Comparison of ENCODE assay signal across 1 cellular context in the genomic region with DNA sequence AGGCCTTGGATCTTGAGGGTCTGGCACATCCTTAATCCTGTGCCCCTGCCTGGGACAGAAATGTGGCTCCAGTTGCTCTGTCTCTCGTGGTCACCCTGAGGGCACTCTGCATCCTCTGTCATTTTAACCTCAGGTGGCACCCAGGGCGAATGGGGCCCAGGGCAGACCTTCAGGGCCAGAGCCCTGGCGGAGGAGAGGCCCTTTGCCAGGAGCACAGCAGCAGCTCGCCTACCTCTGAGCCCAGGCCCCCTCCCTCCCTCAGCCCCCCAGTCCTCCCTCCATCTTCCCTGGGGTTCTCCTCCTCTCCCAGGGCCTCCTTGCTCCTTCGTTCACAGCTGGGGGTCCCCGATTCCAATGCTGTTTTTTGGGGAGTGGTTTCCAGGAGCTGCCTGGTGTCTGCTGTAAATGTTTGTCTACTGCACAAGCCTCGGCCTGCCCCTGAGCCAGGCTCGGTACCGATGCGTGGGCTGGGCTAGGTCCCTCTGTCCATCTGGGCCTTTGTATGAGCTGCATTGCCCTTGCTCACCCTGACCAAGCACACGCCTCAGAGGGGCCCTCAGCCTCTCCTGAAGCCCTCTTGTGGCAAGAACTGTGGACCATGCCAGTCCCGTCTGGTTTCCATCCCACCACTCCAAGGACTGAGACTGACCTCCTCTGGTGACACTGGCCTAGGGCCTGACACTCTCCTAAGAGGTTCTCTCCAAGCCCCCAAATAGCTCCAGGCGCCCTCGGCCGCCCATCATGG.
TF ChIP-seq lines count a peak whose summit lies in the region.

No MANE protein-coding gene starts in this region.

TF ChIP-seq in K562, 482 proteins besides CTCF, POLR2A, EP300 and RAD21:
- TF ChIP-seq MYC (IDR thresholded peaks at IDR 0.05; ENCODE audit: low read depth, low read length) (no peak), MYC (CRISPR knock-in tag; IDR thresholded peaks at IDR 0.05; ENCODE audit: borderline replicate concordance, low read depth) (no peak), POLR2AphosphoS2 (IDR thresholded peaks at IDR 0.05; ENCODE audit: low read length) (no peak), PCBP2 (IDR thresholded peaks at IDR 0.05; ENCODE audit: low read depth, low read length, poor library complexity, severe bottlenecking) (no peak), ADNP (tag; IDR thresholded peaks at IDR 0.05) (no peak), HSF4 (CRISPR knock-in tag; IDR thresholded peaks at IDR 0.05; ENCODE audit: borderline replicate concordance) (no peak)
